8 cellular contexts compared by ENCODE assay signal in the genomic region with DNA sequence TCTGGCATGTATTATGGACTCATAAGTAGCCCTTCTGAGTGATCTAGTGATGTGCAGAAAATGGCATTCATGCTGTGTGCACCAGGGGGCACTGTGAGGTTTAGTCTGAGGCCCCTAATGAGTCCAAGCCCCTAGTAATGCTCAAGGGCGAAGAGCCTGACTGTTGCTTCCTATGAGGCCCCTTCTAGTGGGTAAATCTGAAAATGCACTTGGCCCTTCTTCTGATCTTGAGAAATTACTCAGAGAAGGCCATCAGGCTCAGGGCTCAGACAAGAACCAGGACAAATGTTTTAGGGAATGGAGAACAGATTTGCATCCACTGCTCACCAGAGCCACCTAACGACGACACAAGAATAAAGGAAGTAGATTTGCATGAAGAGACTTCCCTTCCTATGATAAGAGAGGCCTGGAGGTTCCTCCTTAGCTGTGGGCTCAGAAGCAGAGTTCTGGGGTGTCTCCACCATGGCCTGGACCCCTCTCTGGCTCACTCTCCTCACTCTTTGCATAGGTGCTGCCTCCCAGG.
A peak's percentile ranks its signal among the peaks of the same experiment; 100 is the strongest.
DNase-seq lines count a peak whose midpoint lies in the region; ATAC-seq, FAIRE-seq and TF ChIP-seq lines count a peak whose summit lies in the region.

No MANE protein-coding gene starts in this region.

- no peaks in the 10 kb centered on the region for H3K36me3 ChIP-seq in CD8-positive, alpha-beta T cell (ENCODE audit: insufficient read depth, low read length)
- H3K36me3 ChIP-seq in brain microvascular endothelial cell (replicated peaks): no peaks in the 10 kb centered on the region
- H3K36me3 ChIP-seq in left lung: no peaks in the 10 kb centered on the region

- CTCF ChIA-PET in CD8-positive, alpha-beta T cell (lab: Charles Lee): interaction anchor here (0.7 to 6.2 kb wide), 19 partner anchors 8 to 237 kb away, joined by 3 to 67 read pairs (median 6); no protein-coding TSS in a partner anchor

- no peak overlapping the region for H3K4me3 ChIP-seq in CD8-positive, alpha-beta T cell (ENCODE audit: low read depth, low read length)
- H3K4me3 ChIP-seq in brain microvascular endothelial cell (ENCODE audit: low read depth, low read length) (no peak overlapping the region), left lung (no peak overlapping the region)

- peak; percentile 68 for ATAC-seq in CD8-positive, alpha-beta T cell
- peak; percentile 35 for ATAC-seq in HG03457 (IDR thresholded peaks at IDR 0.05; ENCODE audit: unreplicated experiment)
- ATAC-seq in left lung: peak; percentile 83
- peak; percentile 63 to 68 for ATAC-seq in stimulated activated naive B cell treated with anti-CD40 and anti-IgM and Interleukin-4, amounts not matched to agents 10 μg/mL and 1 μg/mL and 100 μg/mL, for 72 hours (replicated peaks)

- peak in 4 of 7 experiments; percentile 33 to 76 (median 54) for DNase-seq in CD8-positive, alpha-beta T cell
- DNase-seq in GM19239 (ENCODE audit: insufficient read length, low spot score) (peak; percentile 45), SIG-M5 treated with dmso at 0.1 percent for 504 hours (lab: John Stamatoyannopoulos, UW; ENCODE audit: unreplicated experiment) (peak; percentile 83), brain microvascular endothelial cell (peak; percentile 51), left lung (no peak), posterior cingulate gyrus (no peak)
- peak; percentile 47 for DNase-seq in stimulated activated naive B cell treated with anti-CD40 and anti-IgM and Interleukin-4, amounts not matched to agents 10 μg/mL and 1 μg/mL and 100 μg/mL, for 72 hours

- no peak overlapping the region for H3K27ac ChIP-seq in CD8-positive, alpha-beta T cell (ENCODE audit: low read depth, low read length)
- H3K27ac ChIP-seq in brain microvascular endothelial cell: no peak overlapping the region
- peak overlapping the region; percentile 52 to 83 for H3K27ac ChIP-seq in left lung

- H3K9me3 ChIP-seq in CD8-positive, alpha-beta T cell (ENCODE audit: low read length): no peaks in the 10 kb centered on the region
- no peaks in the 10 kb centered on the region for H3K9me3 ChIP-seq in left lung

- H3K27me3 ChIP-seq in CD8-positive, alpha-beta T cell (ENCODE audit: insufficient read depth, low read length): no peaks in the 10 kb centered on the region
- peaks cover 23% of the 10 kb centered on the region for H3K27me3 ChIP-seq in brain microvascular endothelial cell (replicated peaks)
- no peaks in the 10 kb centered on the region for H3K27me3 ChIP-seq in left lung

- in situ Hi-C loops in brain microvascular endothelial cell (cut with HindIII; ENCODE audit: low pct_ligation_motif_present, low sequenced_read_pairs): no loop called here

- peaks cover 25% of the 10 kb centered on the region for H3K4me1 ChIP-seq in CD8-positive, alpha-beta T cell (ENCODE audit: insufficient read depth, low read length)
- H3K4me1 ChIP-seq in left lung: peaks cover 0 to 14% of the 10 kb centered on the region in 2 donors

- POLR2A ChIA-PET in CD8-positive, alpha-beta T cell (lab: Charles Lee): interaction anchor here (0.8 to 2.6 kb wide), 2 partner anchors 43 to 98 kb away, joined by 3 to 8 read pairs; no protein-coding TSS in a partner anchor

- intact Hi-C loops in CD8-positive, alpha-beta T cell (cut with DNase I, micrococcal nuclease): loop anchor here (1.0 to 2.0 kb wide), 2 partner anchors 28 to 29 kb away; no protein-coding TSS in a partner anchor
- intact Hi-C loops in left lung (cut with DNase I): no loop called here
- intact Hi-C loops in posterior cingulate gyrus (cut with DNase I): no loop called here

- H3K4me3 Mint-ChIP-seq in CD8-positive, alpha-beta T cell: no peak overlapping the region
- peak overlapping the region; percentile 17 to 50 for H3K4me3 Mint-ChIP-seq in stimulated activated naive B cell treated with anti-CD40 and anti-IgM and Interleukin-4, amounts not matched to agents 10 μg/mL and 1 μg/mL and 100 μg/mL, for 72 hours

- H3K9me3 Mint-ChIP-seq in CD8-positive, alpha-beta T cell: no peaks in the 10 kb centered on the region
- no peaks in the 10 kb centered on the region for H3K9me3 Mint-ChIP-seq in stimulated activated naive B cell treated with anti-CD40 and anti-IgM and Interleukin-4, amounts not matched to agents 10 μg/mL and 1 μg/mL and 100 μg/mL, for 72 hours

- H3K4me1 Mint-ChIP-seq in CD8-positive, alpha-beta T cell (ENCODE audit: low read depth): peaks cover 30% of the 10 kb centered on the region
- H3K4me1 Mint-ChIP-seq in stimulated activated naive B cell treated with anti-CD40 and anti-IgM and Interleukin-4, amounts not matched to agents 10 μg/mL and 1 μg/mL and 100 μg/mL, for 72 hours: peaks cover 44 to 54% of the 10 kb centered on the region in 2 donors

- peak; percentile 99 for FAIRE-seq in GM19239 (lab: Jason Lieb, UNC)

- TF ChIP-seq CTCF in CD8-positive, alpha-beta T cell (IDR thresholded peaks at IDR 0.05): peak; percentile 47
- TF ChIP-seq CTCF in brain microvascular endothelial cell (IDR thresholded peaks at IDR 0.05; ENCODE audit: low read depth, low read length, missing control alignments) (peak; percentile 72), left lung (IDR thresholded peaks at IDR 0.05) (peak; percentile 36 to 50)

- H3K36me3 Mint-ChIP-seq in CD8-positive, alpha-beta T cell: no peaks in the 10 kb centered on the region
- H3K36me3 Mint-ChIP-seq in stimulated activated naive B cell treated with anti-CD40 and anti-IgM and Interleukin-4, amounts not matched to agents 10 μg/mL and 1 μg/mL and 100 μg/mL, for 72 hours: no peaks in the 10 kb centered on the region

- no peaks in the 10 kb centered on the region for H3K27me3 Mint-ChIP-seq in CD8-positive, alpha-beta T cell (ENCODE audit: low read depth)
- H3K27me3 Mint-ChIP-seq in stimulated activated naive B cell treated with anti-CD40 and anti-IgM and Interleukin-4, amounts not matched to agents 10 μg/mL and 1 μg/mL and 100 μg/mL, for 72 hours: no peaks in the 10 kb centered on the region

- H3K27ac Mint-ChIP-seq in CD8-positive, alpha-beta T cell: peak overlapping the region; percentile 81
- H3K27ac Mint-ChIP-seq in stimulated activated naive B cell treated with anti-CD40 and anti-IgM and Interleukin-4, amounts not matched to agents 10 μg/mL and 1 μg/mL and 100 μg/mL, for 72 hours: peak overlapping the region; percentile 96

Comparison
In these comparisons a context has a peak if more than half of its experiments do, and no peak if none do; other contexts are left out.
1. DNase-seq: peak in CD8-positive, alpha-beta T cell (4 of 7), GM19239 (single experiment), SIG-M5 treated with dmso at 0.1 percent for 504 hours (single experiment), brain microvascular endothelial cell (single experiment) and stimulated activated naive B cell treated with anti-CD40 and anti-IgM and Interleukin-4, amounts not matched to agents 10 μg/mL and 1 μg/mL and 100 μg/mL, for 72 hours (single experiment); none in left lung (0 of 2) and posterior cingulate gyrus (0 of 10).
2. H3K27ac ChIP-seq: peak in left lung (2 of 2); none in CD8-positive, alpha-beta T cell (single experiment) and brain microvascular endothelial cell (single experiment).
3. intact Hi-C loops: an anchor here in CD8-positive, alpha-beta T cell (1.0 to 2.0 kb wide); none called in left lung and posterior cingulate gyrus.
4. Peak in every context shown above with its lines, with median percentiles within 50 percentile points of each other: ATAC-seq and CTCF ChIP-seq.